Comparison of ENCODE assay signal across 10 cellular contexts in the genomic region with DNA sequence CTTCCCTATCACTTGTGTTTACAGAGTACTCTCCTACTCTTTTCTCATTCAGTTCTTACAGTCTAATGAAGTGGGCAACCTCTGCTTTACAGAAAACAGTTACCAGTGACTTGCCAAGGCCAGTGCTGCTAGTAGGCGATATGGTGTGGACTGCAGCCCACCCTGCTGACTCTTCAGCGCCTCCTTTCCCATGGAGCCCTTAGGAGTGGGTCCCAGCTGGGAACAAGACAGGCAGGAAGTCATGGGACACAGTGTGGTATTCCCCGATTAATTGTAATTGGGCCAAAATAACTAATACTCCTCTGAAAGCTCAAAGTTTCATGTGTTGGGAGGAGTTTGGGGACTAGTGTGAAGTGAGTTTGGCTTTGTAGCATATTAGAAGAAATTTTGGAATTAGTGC.
A peak's percentile ranks its signal among the peaks of the same experiment; 100 is the strongest.
DNase-seq lines count a peak whose midpoint lies in the region; ATAC-seq and TF ChIP-seq lines count a peak whose summit lies in the region.
"Had no signal": no experiment of that assay in that cellular context is flagged by ENCODE, and none has a peak within 500 bp of the region (broad histone marks: within the 10 kb centered on the region; RNA-seq: fewer than 3 reads in every experiment).

No MANE protein-coding gene starts in this region.

- no peaks in the 10 kb centered on the region for H3K27me3 Mint-ChIP-seq in activated CD4-positive, alpha-beta T cell treated with anti-CD3 and anti-CD28 coated beads, Interleukin-2, amount 10 ng/mL, durations not matched to agents 7 days and 5 days
- no peaks in the 10 kb centered on the region for H3K27me3 Mint-ChIP-seq in central memory CD8-positive, alpha-beta T cell
- H3K27me3 Mint-ChIP-seq: dendritic cell treated with granulocyte-macrophage colony-stimulating factor and Interleukin-4, amounts not matched to agents 40 ng/mL and 50 ng/mL, for 4 days had no signal

- no peak for ATAC-seq in central memory CD8-positive, alpha-beta T cell (replicated peaks; ENCODE audit: extremely low read depth, poor library complexity, severe bottlenecking)
- ATAC-seq in lung (ENCODE audit: insufficient read depth, low FRiP score) (peak; percentile 21), GM18519 (IDR thresholded peaks at IDR 0.05; ENCODE audit: low FRiP score, unreplicated experiment) (no peak), HG03354 (IDR thresholded peaks at IDR 0.05; ENCODE audit: poor library complexity, severe bottlenecking, unreplicated experiment) (no peak)

- CTCF ChIA-PET in activated CD4-positive, alpha-beta T cell treated with anti-CD3 and anti-CD28 coated beads, Interleukin-2, amount 10 ng/mL, durations not matched to agents 7 days and 5 days (lab: Charles Lee), result interaction anchor here (0.6 to 1.4 kb wide), 5 partner anchors 23 to 80 kb away, joined by 3 read pairs; no protein-coding TSS in a partner anchor

- H3K4me3 ChIP-seq in lung (no peak overlapping the region), thyroid gland (replicated peaks in 1 of 3) (no peak overlapping the region)

- no peak for TF ChIP-seq CTCF in lung (IDR thresholded peaks at IDR 0.05; ENCODE audit: control extremely low read depth, extremely low read depth)
- TF ChIP-seq CTCF in thyroid gland (IDR thresholded peaks at IDR 0.05), result no peak

- whole genome bisulfite sequencing in lung, 2 donors, result 46 to 51% methylated on average over 3 of the region's 3 CpGs
- 55 to 57% methylated on average over 3 of the region's 3 CpGs for WGBS in thyroid gland, 2 donors

- H3K9me3 ChIP-seq in lung (ENCODE audit: control insufficient read depth in 2 of 2, insufficient read depth in 1 of 2, low read length in 1 of 2), result no peaks in the 10 kb centered on the region
- no peaks in the 10 kb centered on the region for H3K9me3 ChIP-seq in thyroid gland

- intact Hi-C loops in thyroid gland (cut with DNase I), result no loop called here

- H3K4me1 ChIP-seq in lung (ENCODE audit: control insufficient read depth in 2 of 2, insufficient read depth in 2 of 2, low read length in 2 of 2) (peaks cover 36 to 82% of the 10 kb centered on the region in 2 donors), thyroid gland (peaks cover 49 to 75% of the 10 kb centered on the region in 2 donors)

- no peak overlapping the region for H3K4me3 Mint-ChIP-seq in activated CD4-positive, alpha-beta T cell treated with anti-CD3 and anti-CD28 coated beads, Interleukin-2, amount 10 ng/mL, durations not matched to agents 7 days and 5 days
- H3K4me3 Mint-ChIP-seq in central memory CD8-positive, alpha-beta T cell, result peak overlapping the region; percentile 34
- H3K4me3 Mint-ChIP-seq: dendritic cell treated with granulocyte-macrophage colony-stimulating factor and Interleukin-4, amounts not matched to agents 40 ng/mL and 50 ng/mL, for 4 days had no signal

- no peaks in the 10 kb centered on the region for H3K9me3 Mint-ChIP-seq in activated CD4-positive, alpha-beta T cell treated with anti-CD3 and anti-CD28 coated beads, Interleukin-2, amount 10 ng/mL, durations not matched to agents 7 days and 5 days
- H3K9me3 Mint-ChIP-seq in central memory CD8-positive, alpha-beta T cell, result no peaks in the 10 kb centered on the region
- H3K9me3 Mint-ChIP-seq: dendritic cell treated with granulocyte-macrophage colony-stimulating factor and Interleukin-4, amounts not matched to agents 40 ng/mL and 50 ng/mL, for 4 days had no signal

- POLR2A ChIA-PET in activated CD4-positive, alpha-beta T cell treated with anti-CD3 and anti-CD28 coated beads, Interleukin-2, amount 10 ng/mL, durations not matched to agents 7 days and 5 days (lab: Charles Lee), result no interaction called here

- peaks cover 0 to 8% of the 10 kb centered on the region in 2 donors for H3K36me3 ChIP-seq in lung (ENCODE audit: control insufficient read depth in 2 of 2, insufficient read depth in 2 of 2, low read length in 2 of 2)
- no peaks in the 10 kb centered on the region for H3K36me3 ChIP-seq in thyroid gland

- H3K27me3 ChIP-seq in lung (ENCODE audit: control insufficient read depth, insufficient read depth), result no peaks in the 10 kb centered on the region
- H3K27me3 ChIP-seq in thyroid gland, result no peaks in the 10 kb centered on the region

- H3K4me1 Mint-ChIP-seq in activated CD4-positive, alpha-beta T cell treated with anti-CD3 and anti-CD28 coated beads, Interleukin-2, amount 10 ng/mL, durations not matched to agents 7 days and 5 days, result peaks cover 91% of the 10 kb centered on the region
- H3K4me1 Mint-ChIP-seq in central memory CD8-positive, alpha-beta T cell, result peaks cover 71% of the 10 kb centered on the region

- no peak for TF ChIP-seq POLR2A in thyroid gland (IDR thresholded peaks at IDR 0.05)

- peaks cover 61% of the 10 kb centered on the region for H3K36me3 Mint-ChIP-seq in activated CD4-positive, alpha-beta T cell treated with anti-CD3 and anti-CD28 coated beads, Interleukin-2, amount 10 ng/mL, durations not matched to agents 7 days and 5 days (ENCODE audit: low read depth)
- peaks cover 27% of the 10 kb centered on the region for H3K36me3 Mint-ChIP-seq in central memory CD8-positive, alpha-beta T cell (ENCODE audit: insufficient read depth)

- H3K27ac ChIP-seq in lung (ENCODE audit: low read depth in 1 of 2, low read length in 1 of 2), result peak overlapping the region; percentile 48 to 81
- peak overlapping the region in 2 of 3 donors; percentile 51 to 71 for H3K27ac ChIP-seq in thyroid gland

- no peak for DNase-seq in activated CD4-positive, alpha-beta T cell treated with anti-CD3 and anti-CD28 coated beads, Interleukin-2, amount 10 ng/mL, durations not matched to agents 7 days and 5 days
- no peak for DNase-seq in activated CD4-positive, alpha-beta T cell treated with anti-CD3 and anti-CD28 coated beads for 4 hours
- no peak for DNase-seq in central memory CD8-positive, alpha-beta T cell (ENCODE audit: low spot score in 2 of 2)
- no peak for DNase-seq in lung (ENCODE audit: low spot score)
- DNase-seq in thyroid gland, result no peak
- DNase-seq in pons (ENCODE audit: low spot score), result no peak
- DNase-seq: ACHN had no signal

- peak overlapping the region; percentile 70 for H3K27ac Mint-ChIP-seq in activated CD4-positive, alpha-beta T cell treated with anti-CD3 and anti-CD28 coated beads, Interleukin-2, amount 10 ng/mL, durations not matched to agents 7 days and 5 days
- no peak overlapping the region for H3K27ac Mint-ChIP-seq in central memory CD8-positive, alpha-beta T cell (ENCODE audit: low read depth)
- H3K27ac Mint-ChIP-seq: dendritic cell treated with granulocyte-macrophage colony-stimulating factor and Interleukin-4, amounts not matched to agents 40 ng/mL and 50 ng/mL, for 4 days had no signal
